12 cellular contexts compared by ENCODE assay signal in the genomic region with DNA sequence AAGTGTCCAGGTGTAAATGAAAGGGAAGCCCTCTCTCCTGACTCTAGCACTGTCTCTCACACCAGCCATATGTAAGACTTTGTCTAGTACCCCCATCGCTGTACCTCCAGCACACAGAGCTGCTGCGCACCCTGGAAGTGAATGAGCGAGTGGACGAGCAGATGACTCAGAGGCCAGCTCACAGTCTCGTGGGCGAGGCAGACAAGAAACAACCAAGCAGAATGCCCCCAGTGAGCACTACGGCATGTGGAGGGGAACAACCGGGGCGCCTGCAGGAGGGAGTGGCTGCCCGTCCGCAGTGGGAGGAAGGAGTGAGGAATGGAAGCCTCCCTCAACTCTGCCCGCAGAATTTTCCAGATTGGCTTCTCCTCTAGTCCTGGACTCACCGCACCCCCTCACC. TPM values are rescaled to one million over a fixed set of nuclear protein-coding genes. Genes with fewer than 3 reads are reported as not detected.
DNase-seq lines count a peak whose midpoint lies in the region; ATAC-seq and TF ChIP-seq lines count a peak whose summit lies in the region.
"Had no signal": no experiment of that assay in that cellular context is flagged by ENCODE, and none has a peak within 500 bp of the region (broad histone marks: within the 10 kb centered on the region; RNA-seq: fewer than 3 reads in every experiment).

No MANE protein-coding gene starts in this region.

- H3K23ac ChIP-seq in H9 (ENCODE audit: insufficient read length, low read depth, low read length), result no peak overlapping the region

- H4K5ac ChIP-seq in H9 (ENCODE audit: insufficient read length, low read depth, low read length), result no peak overlapping the region

- no peak overlapping the region for H3K4me2 ChIP-seq in H9 (ENCODE audit: insufficient read depth, insufficient read length, low read length)

- POLR2A ChIA-PET in Panc1 (lab: Charles Lee), result no interaction called here

- in situ Hi-C loops in Panc1 (cut with HindIII; ENCODE audit: low pct_unique_long_range_greater_than_20kb, low sequenced_read_pairs), result no loop called here

- H2BK5ac ChIP-seq in H9 (ENCODE audit: insufficient read length, low read length), result no peak overlapping the region

- TF ChIP-seq CTCF in Panc1 (IDR thresholded peaks at IDR 0.05), result no peak
- TF ChIP-seq CTCF in epithelial cell of esophagus (IDR thresholded peaks at IDR 0.05; ENCODE audit: insufficient read depth, low read depth, low read length, missing control alignments), result no peak
- no peak for TF ChIP-seq CTCF in neural crest cell (conservative IDR thresholded peaks at IDR 0.05)
- no peak for TF ChIP-seq CTCF in H9 (conservative IDR thresholded peaks at IDR 0.05)

- no peak overlapping the region for H2AK5ac ChIP-seq in H9 (ENCODE audit: insufficient read length, low read length)

- no peaks in the 10 kb centered on the region for H3K27me3 Mint-ChIP-seq in neural crest cell (ENCODE audit: low read depth)
- peaks cover 9% of the 10 kb centered on the region for H3K27me3 Mint-ChIP-seq in H9 (ENCODE audit: low read depth)
- H3K27me3 Mint-ChIP-seq: CD4-positive, alpha-beta T cell; stimulated activated naive CD8-positive, alpha-beta T cell treated with anti-CD3 and anti-CD28 coated beads, Interleukin-15, Interleukin-2, amounts not matched to agents 100 ng/mL and 50 ng/mL, for 24 hours had no signal

- no TSS peak for BruUV-seq in Panc1 (replicated peaks; lab: Mats Ljungman, UMichigan)

- no peak overlapping the region for H2BK15ac ChIP-seq in H9 (ENCODE audit: low read depth, low read length)

- DNase-seq in AG08396 (ENCODE audit: low spot score) (peak; percentile 75), Panc1 (ENCODE audit: low read depth, low spot score) (no peak), epithelial cell of esophagus (ENCODE audit: low read depth) (peak; percentile 95), neural crest cell (ENCODE audit: low read depth, low spot score) (no peak), 8988T (no peak), H9 (no peak)
- DNase-seq: activated T-cell treated with anti-CD3 and anti-CD28 coated beads, Interleukin-2, amount 50 U/mL, for 4 hours; CD4-positive, alpha-beta T cell had no signal

- no peak overlapping the region for H3K18ac ChIP-seq in H9 (ENCODE audit: insufficient read length, low read depth, low read length)

- H3K27me3 ChIP-seq in Panc1 (ENCODE audit: control insufficient read depth, insufficient read depth, low read length) (no peaks in the 10 kb centered on the region), H9 (ENCODE audit: insufficient read depth, low read length) (no peaks in the 10 kb centered on the region)
- H3K27me3 ChIP-seq: spleen had no signal

- H3K14ac ChIP-seq in H9 (ENCODE audit: insufficient read depth, low read length), result no peak overlapping the region

- H3K4me3 Mint-ChIP-seq in neural crest cell (no peak overlapping the region), H9 (no peak overlapping the region)
- H3K4me3 Mint-ChIP-seq: activated T-cell treated with anti-CD3 and anti-CD28 coated beads, Interleukin-2, amount 50 U/mL, for 4 hours; CD4-positive, alpha-beta T cell; stimulated activated naive CD8-positive, alpha-beta T cell treated with anti-CD3 and anti-CD28 coated beads, Interleukin-15, Interleukin-2, amounts not matched to agents 100 ng/mL and 50 ng/mL, for 24 hours had no signal

- H3K4me1 ChIP-seq in Panc1 (ENCODE audit: control insufficient read depth, insufficient read depth, low read length) (no peaks in the 10 kb centered on the region; the same call in 1 of the 2 replicates), H9 (ENCODE audit: insufficient read depth, low read length) (no peaks in the 10 kb centered on the region; the same call in 1 of the 2 replicates)

- H3K79me2 ChIP-seq in H9 (ENCODE audit: insufficient read depth, low read length), result no peaks in the 10 kb centered on the region; the same call in 1 of the 2 replicates

- H4K20me1 ChIP-seq in H9 (ENCODE audit: control insufficient read depth, insufficient read depth, insufficient read length), result no peaks in the 10 kb centered on the region

- no peaks in the 10 kb centered on the region for H3K36me3 ChIP-seq in Panc1 (ENCODE audit: control insufficient read depth, insufficient read depth, low read length)

- H3K9me3 Mint-ChIP-seq in neural crest cell (no peaks in the 10 kb centered on the region), H9 (no peaks in the 10 kb centered on the region)
- H3K9me3 Mint-ChIP-seq: activated T-cell treated with anti-CD3 and anti-CD28 coated beads, Interleukin-2, amount 50 U/mL, for 4 hours; CD4-positive, alpha-beta T cell; stimulated activated naive CD8-positive, alpha-beta T cell treated with anti-CD3 and anti-CD28 coated beads, Interleukin-15, Interleukin-2, amounts not matched to agents 100 ng/mL and 50 ng/mL, for 24 hours had no signal

- H2BK12ac ChIP-seq in H9 (ENCODE audit: insufficient read length, low read depth, low read length), result no peak overlapping the region

- CTCF ChIA-PET in Panc1 (lab: Charles Lee), result interaction anchor here (0.6 kb wide), 1 partner anchor 17 kb away, joined by 7 read pairs; no protein-coding TSS in a partner anchor

- H4K8ac ChIP-seq in H9 (replicated peaks; ENCODE audit: insufficient read length, low read depth, low read length), result no peak overlapping the region

- no peak overlapping the region for H3T11ph ChIP-seq in H9 (ENCODE audit: low read length)

- H3K79me1 ChIP-seq in H9 (ENCODE audit: insufficient read depth, low read depth, low read length, poor library complexity, severe bottlenecking), result no peaks in the 10 kb centered on the region

- no peak overlapping the region for H3K9ac ChIP-seq in H9 (ENCODE audit: extremely low read depth, insufficient read length, low read length)

- H2AFZ ChIP-seq in H9 (ENCODE audit: low read length), result no peak overlapping the region

- ATAC-seq in Panc1 (peak; percentile 77), GM21381 (IDR thresholded peaks at IDR 0.05; ENCODE audit: unreplicated experiment) (no peak), GM19463 (IDR thresholded peaks at IDR 0.05; ENCODE audit: unreplicated experiment) (no peak)
- ATAC-seq: activated T-cell treated with anti-CD3 and anti-CD28 coated beads, Interleukin-2, amount 50 U/mL, for 4 hours had no signal

- no peak overlapping the region for H3K4ac ChIP-seq in H9 (ENCODE audit: low read depth, low read length)

- H2BK20ac ChIP-seq in H9 (ENCODE audit: low read depth, low read length, poor library complexity, severe bottlenecking), result no peak overlapping the region

- H3K23me2 ChIP-seq in H9 (ENCODE audit: insufficient read length, low read depth, low read length, poor library complexity, severe bottlenecking), result no peaks in the 10 kb centered on the region

- H4K91ac ChIP-seq in H9 (ENCODE audit: insufficient read length, low read depth, low read length), result no peak overlapping the region

- H3K56ac ChIP-seq in H9 (ENCODE audit: insufficient read length, low read depth, low read length), result no peak overlapping the region

- intact Hi-C loops in Panc1 (cut with micrococcal nuclease; ENCODE audit: unreplicated experiment), result no loop called here

- H3K4me1 Mint-ChIP-seq in neural crest cell (peaks cover 12% of the 10 kb centered on the region), H9 (peaks cover 25 to 32% of the 10 kb centered on the region in 2 experiments)

- H3K9me3 ChIP-seq in Panc1 (ENCODE audit: control insufficient read depth, insufficient read depth, low read depth, low read length) (no peaks in the 10 kb centered on the region), H9 (ENCODE audit: control insufficient read depth, low read depth, low read length) (no peaks in the 10 kb centered on the region)
- H3K9me3 ChIP-seq: spleen had no signal

- no peak overlapping the region for H2BK120ac ChIP-seq in H9 (ENCODE audit: low read depth, low read length, poor library complexity, severe bottlenecking)

- H3K36me3 Mint-ChIP-seq in neural crest cell (ENCODE audit: low read depth) (peaks cover 4% of the 10 kb centered on the region), H9 (ENCODE audit: insufficient read depth in 1 of 3, low read depth in 3 of 3) (peaks cover 9 to 24% (median 15%) of the 10 kb centered on the region in 3 experiments; a peak in 5 of 7 replicates)

- WGBS in H9 (ENCODE audit: extremely low coverage, insufficient read length, low lambda C conversion rate), result no CpG with 5 or more reads among the region's 13 CpGs

- H3K4me3 ChIP-seq in Panc1 (ENCODE audit: low read depth in 2 of 2, low read length in 2 of 2), result no peak overlapping the region
- no peak overlapping the region for H3K4me3 ChIP-seq in epithelial cell of esophagus (ENCODE audit: low read length)
- H3K4me3 ChIP-seq: spleen had no signal

- H3K27ac Mint-ChIP-seq in neural crest cell (ENCODE audit: unreplicated experiment) (peak overlapping the region; percentile 50), H9 (peak overlapping the region in 1 of 3 experiments; percentile 76; a peak in 1 of 7 replicates)
- H3K27ac Mint-ChIP-seq: CD4-positive, alpha-beta T cell; stimulated activated naive CD8-positive, alpha-beta T cell treated with anti-CD3 and anti-CD28 coated beads, Interleukin-15, Interleukin-2, amounts not matched to agents 100 ng/mL and 50 ng/mL, for 24 hours had no signal

- peak overlapping the region; percentile 18; the same call in 1 of the 2 replicates for H3K27ac ChIP-seq in Panc1 (ENCODE audit: low read length)
- no peak overlapping the region for H3K27ac ChIP-seq in H9 (ENCODE audit: insufficient read length, low read depth, low read length)
- H3K27ac ChIP-seq: spleen had no signal

RNA-seq across cellular contexts. Expression of gene MCM5, which starts 46.4 kb away (rescaled TPM):
- total RNA-seq in Panc1 (2021; ENCODE audit: unreplicated experiment) (122 TPM), neural crest cell (174 and 187 TPM in 2 replicates), H9 (2021) (274 and 293 TPM in 2 replicates)
- polyA plus RNA-seq in Panc1 (2012; ENCODE audit: insufficient read length), result 119 TPM

Comparison
In these comparisons a context has a peak if more than half of its experiments do, and no peak if none do; other contexts are left out.
1. DNase-seq: peak in AG08396 (single experiment) and epithelial cell of esophagus (single experiment); none in Panc1 (single experiment), neural crest cell (single experiment), 8988T (single experiment) and H9 (single experiment).